10 cellular contexts compared by ENCODE assay signal in genomic region chr13:36430247-36431203, GRCh38. TPM values are rescaled to one million over a fixed set of nuclear protein-coding genes. Genes with fewer than 3 reads are reported as not detected.
A peak's percentile ranks its signal among the peaks of the same experiment; 100 is the strongest.
DNase-seq lines count a peak whose midpoint lies in the region; ATAC-seq lines count a peak whose summit lies in the region.
"Had no signal": no experiment of that assay in that cellular context is flagged by ENCODE, and none has a peak within 500 bp of the region (broad histone marks: within the 10 kb centered on the region; RNA-seq: fewer than 3 reads in every experiment).

No MANE protein-coding gene starts in this region.

- POLR2A ChIA-PET in activated CD4-positive, alpha-beta memory T cell treated with anti-CD3 and anti-CD28 coated beads for 36 hours (lab: Charles Lee) = no interaction called here

- H3K27ac Mint-ChIP-seq in activated CD4-positive, alpha-beta memory T cell treated with anti-CD3 and anti-CD28 coated beads for 36 hours = no peak overlapping the region
- H3K27ac Mint-ChIP-seq: natural killer cell treated with Interleukin-12 subunit alpha and Interleukin-12 subunit beta and Interleukin-15 and Interleukin-18, amount 100 ng/mL, for 72 hours had no signal

- H3K4me3 Mint-ChIP-seq in activated CD4-positive, alpha-beta memory T cell treated with anti-CD3 and anti-CD28 coated beads for 36 hours = peak overlapping the region; percentile 10
- H3K4me3 Mint-ChIP-seq: natural killer cell treated with Interleukin-12 subunit alpha and Interleukin-12 subunit beta and Interleukin-15 and Interleukin-18, amount 100 ng/mL, for 72 hours had no signal

- peaks cover 6% of the 10 kb centered on the region for H3K9me3 Mint-ChIP-seq in activated CD4-positive, alpha-beta memory T cell treated with anti-CD3 and anti-CD28 coated beads for 36 hours
- H3K9me3 Mint-ChIP-seq: natural killer cell treated with Interleukin-12 subunit alpha and Interleukin-12 subunit beta and Interleukin-15 and Interleukin-18, amount 100 ng/mL, for 72 hours had no signal

- DNase-seq in G401 (ENCODE audit: low spot score) = peak; percentile 10
- no peak for DNase-seq in activated CD4-positive, alpha-beta memory T cell treated with anti-CD3 and anti-CD28 coated beads for 36 hours
- DNase-seq in left ventricle myocardium superior = no peak
- peak in 6 of 10 donors; percentile 6 to 80 (median 50) for DNase-seq in posterior cingulate gyrus
- no peak for DNase-seq in NCI-H345 treated with DMSO at 0.1 percent for 48 hours (lab: John Stamatoyannopoulos, UW; ENCODE audit: unreplicated experiment)
- no peak for DNase-seq in SIG-M5 (lab: John Stamatoyannopoulos, UW)

- CTCF ChIA-PET in activated CD4-positive, alpha-beta memory T cell treated with anti-CD3 and anti-CD28 coated beads for 36 hours (lab: Charles Lee) = no interaction called here

- no peaks in the 10 kb centered on the region for H3K36me3 Mint-ChIP-seq in activated CD4-positive, alpha-beta memory T cell treated with anti-CD3 and anti-CD28 coated beads for 36 hours
- H3K36me3 Mint-ChIP-seq: natural killer cell treated with Interleukin-12 subunit alpha and Interleukin-12 subunit beta and Interleukin-15 and Interleukin-18, amount 100 ng/mL, for 72 hours had no signal

- ATAC-seq in left ventricle myocardium superior = peak; percentile 50
- no peak for ATAC-seq in HG03565 (IDR thresholded peaks at IDR 0.05; ENCODE audit: unreplicated experiment)
- ATAC-seq in HG02588 (IDR thresholded peaks at IDR 0.05; ENCODE audit: unreplicated experiment) = no peak
- ATAC-seq: HCT116 had no signal

- peaks cover 49% of the 10 kb centered on the region for H3K27me3 Mint-ChIP-seq in activated CD4-positive, alpha-beta memory T cell treated with anti-CD3 and anti-CD28 coated beads for 36 hours

- in situ Hi-C loops in G401 (cut with HindIII; ENCODE audit: low sequenced_read_pairs) = no loop called here

- peaks cover 8% of the 10 kb centered on the region for H3K4me1 Mint-ChIP-seq in activated CD4-positive, alpha-beta memory T cell treated with anti-CD3 and anti-CD28 coated beads for 36 hours (ENCODE audit: low read depth)

- intact Hi-C loops in activated CD4-positive, alpha-beta memory T cell treated with anti-CD3 and anti-CD28 coated beads for 36 hours (cut with micrococcal nuclease) = no loop called here
- intact Hi-C loops in left ventricle myocardium superior (cut with micrococcal nuclease) = no loop called here
- intact Hi-C loops in posterior cingulate gyrus (cut with DNase I) = no loop called here

RNA-seq across cellular contexts. Expression of gene CCNA1, which starts 1.8 kb away (rescaled TPM):
- 0.25 and 1.1 TPM in 2 replicates for total RNA-seq in G401 (2014; rRNA removed; shearing (Covaris generic))
- under 1 TPM; 0.62 to 0.87 TPM for total RNA-seq in activated CD4-positive, alpha-beta memory T cell treated with anti-CD3 and anti-CD28 coated beads for 36 hours
- not detected for total RNA-seq in left ventricle myocardium superior

Comparison
In these comparisons a context has a peak if more than half of its experiments do, and no peak if none do; other contexts are left out.
1. DNase-seq: peak in G401 (single experiment) and posterior cingulate gyrus (6 of 10); none in activated CD4-positive, alpha-beta memory T cell treated with anti-CD3 and anti-CD28 coated beads for 36 hours (single experiment), left ventricle myocardium superior (single experiment), NCI-H345 treated with DMSO at 0.1 percent for 48 hours (single experiment) and SIG-M5 (single experiment).